ENCODE assay signal across 1 cellular context in genomic region chr16:50503868-50504531, GRCh38.
A peak's percentile ranks its signal among the peaks of the same experiment; 100 is the strongest.
TF ChIP-seq lines count a peak whose summit lies in the region.

No MANE protein-coding gene starts in this region.

TF ChIP-seq in HCT116, 20 proteins besides CTCF, POLR2A, EP300 and RAD21:
- TF ChIP-seq JUND (IDR thresholded peaks at IDR 0.05) (0 out of 2 replicates have a peak, but pooled peaks have one; percentile 18), POLR2AphosphoS5 (IDR thresholded peaks at IDR 0.05; ENCODE audit: low read depth, low read length) (peak; percentile 25; the same call in 1 of the 2 replicates), CEBPB (IDR thresholded peaks at IDR 0.05; ENCODE audit: low read depth) (peak; percentile 92), CBX3 (IDR thresholded peaks at IDR 0.05; ENCODE audit: low read depth) (peak; percentile 52; the same call in 1 of the 2 replicates), SP1 (IDR thresholded peaks at IDR 0.05; ENCODE audit: low read depth) (peak; percentile 40), FOSL1 (IDR thresholded peaks at IDR 0.05; ENCODE audit: low read depth) (0 out of 2 replicates have a peak, but pooled peaks have one; percentile 5)
- TF ChIP-seq, protein P1, sequence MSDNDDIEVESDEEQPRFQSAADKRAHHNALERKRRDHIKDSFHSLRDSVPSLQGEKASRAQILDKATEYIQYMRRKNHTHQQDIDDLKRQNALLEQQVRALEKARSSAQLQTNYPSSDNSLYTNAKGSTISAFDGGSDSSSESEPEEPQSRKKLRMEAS (IDR thresholded peaks at IDR 0.05) = peak; percentile 65
